3 cellular contexts compared by ENCODE assay signal in genomic region chr10:78023741-78024140, GRCh38.
A peak's percentile ranks its signal among the peaks of the same experiment; 100 is the strongest.
TF ChIP-seq lines count a peak whose summit lies in the region.

No MANE protein-coding gene starts in this region.

TF ChIP-seq in HEK293, 187 proteins besides CTCF, POLR2A, EP300 and RAD21:
- TF ChIP-seq ZNF37A (tag by site-specific recombination; IDR thresholded peaks at IDR 0.05), result no peak
- TF ChIP-seq KLF9 (tag by site-specific recombination; IDR thresholded peaks at IDR 0.05; ENCODE audit: low read depth), result no peak
- TF ChIP-seq ZNF121 (tag by site-specific recombination; IDR thresholded peaks at IDR 0.05), result peak; percentile 92; the same call in 1 of the 2 replicates
- TF ChIP-seq YY2 (tag by site-specific recombination; IDR thresholded peaks at IDR 0.05), result no peak
- TF ChIP-seq ZNF311 (tag by site-specific recombination; IDR thresholded peaks at IDR 0.05; ENCODE audit: borderline replicate concordance), result no peak
TF ChIP-seq in HEK293: peak in this region for 1.

TF ChIP-seq in WTC11, 78 proteins besides CTCF, POLR2A, EP300 and RAD21:
- TF ChIP-seq HMGA2 (CRISPR knock-in tag; IDR thresholded peaks at IDR 0.05), result peak; percentile 37; the same call in 1 of the 2 replicates
- peak; percentile 54 for TF ChIP-seq ZNF121 (CRISPR knock-in tag; IDR thresholded peaks at IDR 0.05)
- TF ChIP-seq ZNF416 (CRISPR knock-in tag; IDR thresholded peaks at IDR 0.05), result no peak

TF ChIP-seq in K562, 482 proteins besides CTCF, POLR2A, EP300 and RAD21:
- TF ChIP-seq RBFOX2 (IDR thresholded peaks at IDR 0.05; ENCODE audit: low read depth, low read length) (no peak), E2F6 (IDR thresholded peaks at IDR 0.05; ENCODE audit: borderline replicate concordance in 1 of 2, extremely low read depth in 1 of 2, insufficient read depth in 1 of 2, insufficient read length in 1 of 2, low read depth in 1 of 2, low read length in 1 of 2, poor library complexity in 1 of 2, severe bottlenecking in 1 of 2) (no peak), ZKSCAN8 (CRISPR knock-in tag; IDR thresholded peaks at IDR 0.05) (no peak), ZNF561 (CRISPR knock-in tag; conservative IDR thresholded peaks at IDR 0.05) (no peak), SRSF3 (IDR thresholded peaks at IDR 0.05; ENCODE audit: insufficient read depth, low read length) (no peak), CHCHD3 (CRISPR knock-in tag; IDR thresholded peaks at IDR 0.05) (no peak), ZNF347 (CRISPR knock-in tag; IDR thresholded peaks at IDR 0.05; ENCODE audit: low read depth) (no peak), BCLAF1 (IDR thresholded peaks at IDR 0.05; ENCODE audit: borderline replicate concordance in 1 of 2, control insufficient read depth in 1 of 2, low read depth in 2 of 2, low read length in 1 of 2) (no peak), ZNF121 (CRISPR knock-in tag; conservative IDR thresholded peaks at IDR 0.05) (peak; percentile 76), ZNF134 (CRISPR knock-in tag; conservative IDR thresholded peaks at IDR 0.05) (no peak), RBM25 (IDR thresholded peaks at IDR 0.05; ENCODE audit: low read depth, low read length, severe bottlenecking) (peak; percentile 64), MCM2 (IDR thresholded peaks at IDR 0.05; ENCODE audit: low read depth) (no peak), NFE2 (IDR thresholded peaks at IDR 0.05; ENCODE audit: low read depth) (no peak)
